In the genomic region with DNA sequence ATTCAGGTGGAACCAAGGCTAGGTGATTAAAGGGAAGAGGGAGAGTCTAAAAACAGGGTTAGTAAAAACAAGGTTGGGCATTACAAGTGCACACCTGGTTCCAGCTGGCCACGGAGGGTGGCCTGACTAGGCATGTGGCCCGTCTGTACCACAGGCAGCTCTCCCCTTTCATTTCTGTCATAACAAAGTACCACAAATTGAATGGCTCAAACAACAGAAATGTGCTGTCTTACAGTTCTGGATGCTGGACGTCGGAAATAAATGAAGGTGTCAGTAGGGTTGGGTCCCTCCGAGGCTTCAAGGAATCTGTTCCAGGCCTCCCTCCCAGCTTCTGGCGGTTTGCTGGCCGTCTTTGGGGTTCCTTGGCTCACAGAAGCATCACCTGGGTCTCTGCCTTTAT, we compare ENCODE assay signal across 20 cellular contexts. TPM values are rescaled to one million over a fixed set of nuclear protein-coding genes. Genes with fewer than 3 reads are reported as not detected.
DNase-seq lines count a peak whose midpoint lies in the region; ATAC-seq and TF ChIP-seq lines count a peak whose summit lies in the region.
"Had no signal": no experiment of that assay in that cellular context is flagged by ENCODE, and none has a peak within 500 bp of the region (broad histone marks: within the 10 kb centered on the region; RNA-seq: fewer than 3 reads in every experiment).

No MANE protein-coding gene starts in this region.

- peak overlapping the region; percentile 32 for H4K91ac ChIP-seq in neuronal stem cell (ENCODE audit: low read depth, low read length, poor library complexity)

- TF ChIP-seq CTCF in cardiac muscle cell (IDR thresholded peaks at IDR 0.05; ENCODE audit: low read depth, low read length) = no peak
- no peak for TF ChIP-seq CTCF in gastroesophageal sphincter (IDR thresholded peaks at IDR 0.05)

- no peak overlapping the region for H3K23ac ChIP-seq in neuronal stem cell (ENCODE audit: low read depth, low read length, poor library complexity)

- no peak overlapping the region for H3K4me2 ChIP-seq in neuronal stem cell (ENCODE audit: insufficient read depth, low read length, poor library complexity, severe bottlenecking)
- H3K4me2 ChIP-seq: A549 had no signal

- ATAC-seq in Right ventricle myocardium superior (ENCODE audit: poor library complexity) (no peak), sciatic nerve (no peak), gastroesophageal sphincter (no peak)
- ATAC-seq: A549 had no signal

- H3K4ac ChIP-seq in neuronal stem cell (ENCODE audit: low read length) = no peak overlapping the region

- H3K9me3 ChIP-seq in cardiac muscle cell (ENCODE audit: low read depth) (no peaks in the 10 kb centered on the region), neuronal stem cell (replicated peaks in 1 of 2; ENCODE audit: control insufficient read depth in 2 of 2, insufficient read depth in 1 of 2, low read depth in 1 of 2, low read length in 2 of 2) (peaks cover 6 to 12% of the 10 kb centered on the region in 2 donors), gastroesophageal sphincter (peaks cover 0 to 25% (median 0%) of the 10 kb centered on the region in 3 donors)

- H3K79me1 ChIP-seq in neuronal stem cell (ENCODE audit: low read depth, low read length) = no peaks in the 10 kb centered on the region

- no peak overlapping the region for H2AK5ac ChIP-seq in neuronal stem cell (ENCODE audit: low read depth, low read length)

- H3K27ac ChIP-seq in cardiac muscle cell = peak overlapping the region; percentile 29
- no peak overlapping the region for H3K27ac ChIP-seq in neuronal stem cell (replicated peaks; ENCODE audit: low read length)
- H3K27ac ChIP-seq in gastroesophageal sphincter = no peak overlapping the region
- H3K27ac ChIP-seq: 22Rv1, C4-2B, GM23248 had no signal

- intact Hi-C loops in Right ventricle myocardium superior (cut with DNase I) (no loop called here), sciatic nerve (cut with DNase I) (no loop called here)

- H3K27me3 ChIP-seq in cardiac muscle cell (no peaks in the 10 kb centered on the region), neuronal stem cell (ENCODE audit: control insufficient read depth in 3 of 3, insufficient read depth in 3 of 3, low read depth in 1 of 3, low read length in 3 of 3) (peaks cover 0 to 16% (median 0%) of the 10 kb centered on the region in 3 experiments), gastroesophageal sphincter (no peaks in the 10 kb centered on the region)

- H3K14ac ChIP-seq in neuronal stem cell (ENCODE audit: low read length) = no peak overlapping the region

- no peak for TF ChIP-seq EP300 in gastroesophageal sphincter (IDR thresholded peaks at IDR 0.05)

- WGBS in neuronal stem cell (ENCODE audit: extremely low coverage in 2 of 2, insufficient read length in 2 of 2, insufficient replicate concordance in 1 of 2), 2 donors = no CpG with 5 or more reads among the region's 7 CpGs
- WGBS in gastroesophageal sphincter (ENCODE audit: low coverage in 1 of 2), 2 donors = 70 to 73% methylated on average over 5 to 7 of the region's 7 CpGs

- DNase-seq in cardiac muscle cell (ENCODE audit: low read depth in 1 of 2, low spot score in 1 of 2) (no peak), Right ventricle myocardium superior (no peak), neuronal stem cell (ENCODE audit: low spot score) (no peak), sciatic nerve (ENCODE audit: low spot score) (peak; percentile 15), DMS 273 treated with DMSO at 0.1 percent for 48 hours (lab: John Stamatoyannopoulos, UW) (no peak)
- no peak for DNase-seq in effector CD4-positive, alpha-beta T cell
- DNase-seq: AML-193; Caco-2; CD4-positive, alpha-beta T cell; DMS153; DMS79; GDM1; GM23248; IMR-90 had no signal

- H3K36me3 ChIP-seq in cardiac muscle cell = no peaks in the 10 kb centered on the region
- H3K36me3 ChIP-seq in neuronal stem cell (replicated peaks in 1 of 2; ENCODE audit: control insufficient read depth in 2 of 2, insufficient read depth in 2 of 2, low read length in 2 of 2) = no peaks in the 10 kb centered on the region
- no peaks in the 10 kb centered on the region for H3K36me3 ChIP-seq in gastroesophageal sphincter
- H3K36me3 ChIP-seq: HAP-1 had no signal

- H2BK120ac ChIP-seq in neuronal stem cell (ENCODE audit: low read depth, low read length) = no peak overlapping the region

- no peak overlapping the region for H3K4me3 ChIP-seq in cardiac muscle cell
- H3K4me3 ChIP-seq in neuronal stem cell (ENCODE audit: low read length in 2 of 2) = no peak overlapping the region
- H3K4me3 ChIP-seq in gastroesophageal sphincter = no peak overlapping the region
- H3K4me3 ChIP-seq: A549, GM23248, HAP-1 had no signal

- H4K8ac ChIP-seq in neuronal stem cell (ENCODE audit: low read depth, low read length) = no peak overlapping the region

- TF ChIP-seq POLR2A in gastroesophageal sphincter (IDR thresholded peaks at IDR 0.05) = no peak

- no peak overlapping the region for H2BK5ac ChIP-seq in neuronal stem cell (ENCODE audit: low read length)

- H3K4me1 ChIP-seq in cardiac muscle cell (ENCODE audit: low read depth) (peaks cover 2% of the 10 kb centered on the region), neuronal stem cell (ENCODE audit: control insufficient read depth in 2 of 2, insufficient read depth in 1 of 2, low read depth in 1 of 2, low read length in 2 of 2) (peaks cover under 1 to 8% of the 10 kb centered on the region in 2 donors), gastroesophageal sphincter (peaks cover 0 to 23% (median 0%) of the 10 kb centered on the region in 3 donors)
- H3K4me1 ChIP-seq: HAP-1 had no signal

- no peak overlapping the region for H2BK15ac ChIP-seq in neuronal stem cell (ENCODE audit: low read length)

- no peak overlapping the region for H3K18ac ChIP-seq in neuronal stem cell (ENCODE audit: low read length)

- no peak overlapping the region for H2BK12ac ChIP-seq in neuronal stem cell (ENCODE audit: low read length)

- no peak overlapping the region for H3K9ac ChIP-seq in neuronal stem cell (ENCODE audit: low read depth, low read length, poor library complexity)
- H3K9ac ChIP-seq: GM23248 had no signal

- H2AFZ ChIP-seq in neuronal stem cell (ENCODE audit: low read length) = no peak overlapping the region
- H2AFZ ChIP-seq: GM23248 had no signal

RNA-seq across cellular contexts. Expression of gene WDR86, which starts 13.4 kb away (rescaled TPM):
- total RNA-seq in cardiac muscle cell = 71.8 and 130 TPM in 2 replicates
- 58.8 and 87.0 TPM in 2 replicates for polyA plus RNA-seq in cardiac muscle cell
- total RNA-seq in Right ventricle myocardium superior = 0.48 TPM
- polyA plus RNA-seq in neuronal stem cell (2013, experiment 1 of 2) = 20.7 TPM
- polyA plus RNA-seq in neuronal stem cell (2013, experiment 2 of 2) = 20.8 TPM
- total RNA-seq in sciatic nerve = 101 TPM
- 1 to 10 TPM; 2.6 to 8.2 (median 5.9) TPM for total RNA-seq in gastroesophageal sphincter
- total RNA-seq: GM23248, H4, IMR-90 had no signal
- polyA plus RNA-seq: GM23248, IMR-90 had no signal

RNA-seq across cellular contexts. Expression of gene CRYGN, which starts 16.7 kb away (rescaled TPM):
- total RNA-seq in cardiac muscle cell (1.0 and 1.3 TPM in 2 replicates), Right ventricle myocardium superior (0.43 TPM), sciatic nerve (3.9 TPM), gastroesophageal sphincter (1 to 10 TPM in 1 of 4 donors, under 1 TPM in 1, not detected in 2; 0.27 to 4.4 TPM)
- polyA plus RNA-seq in cardiac muscle cell = 0.46 and 0.77 TPM in 2 replicates
- 0.24 TPM for polyA plus RNA-seq in neuronal stem cell (2013, experiment 1 of 2)
- polyA plus RNA-seq in neuronal stem cell (2013, experiment 2 of 2) = 0.26 TPM
- total RNA-seq: Caco-2, GM23248, H4, IMR-90 had no signal
- polyA plus RNA-seq: A549, GM23248, IMR-90 had no signal
